11 cellular contexts compared by ENCODE assay signal in genomic region chr2:181300600-181301291, GRCh38.
DNase-seq lines count a peak whose midpoint lies in the region; ATAC-seq and TF ChIP-seq lines count a peak whose summit lies in the region.
"Had no signal": no experiment of that assay in that cellular context is flagged by ENCODE, and none has a peak within 500 bp of the region (broad histone marks: within the 10 kb centered on the region; RNA-seq: fewer than 3 reads in every experiment).

No MANE protein-coding gene starts in this region.

- no peak for TF ChIP-seq CTCF in mesothelial cell of epicardium (IDR thresholded peaks at IDR 0.05; ENCODE audit: unreplicated experiment)

- H3K4me3 Mint-ChIP-seq in T-helper 2 cell treated with Interferon-gamma antibody and Interleukin-4, amounts not matched to agents 5 μg/mL and 100 μg/mL, for 36 hours: peak overlapping the region; percentile 77
- no peak overlapping the region for H3K4me3 Mint-ChIP-seq in mesothelial cell of epicardium

- no peak for TF ChIP-seq POLR2A in erythroblast (IDR thresholded peaks at IDR 0.05; ENCODE audit: low read length)

- H3K27ac Mint-ChIP-seq in T-helper 2 cell treated with Interferon-gamma antibody and Interleukin-4, amounts not matched to agents 5 μg/mL and 100 μg/mL, for 36 hours: peak overlapping the region; percentile 91
- no peak overlapping the region for H3K27ac Mint-ChIP-seq in mesothelial cell of epicardium

- H3K4me3 ChIP-seq in Jurkat, Clone E6-1 (ENCODE audit: low read length): peak overlapping the region; percentile 25
- H3K4me3 ChIP-seq: PC-9 had no signal

- DNase-seq in CD1c-positive myeloid dendritic cell (ENCODE audit: extremely low spot score): peak; percentile 35
- peak; percentile 97 for DNase-seq in Jurkat, Clone E6-1 (ENCODE audit: low read depth, low spot score)
- DNase-seq in T-helper 2 cell treated with Interferon-gamma antibody and Interleukin-4, amounts not matched to agents 5 μg/mL and 100 μg/mL, for 36 hours (ENCODE audit: low spot score): peak; percentile 43
- DNase-seq in erythroblast (lab: John Stamatoyannopoulos, UW): peak; percentile 38 to 54
- no peak for DNase-seq in inferior parietal cortex (ENCODE audit: extremely low spot score)
- no peak for DNase-seq in mesothelial cell of epicardium (ENCODE audit: low spot score in 2 of 2, unreplicated experiment in 2 of 2)
- DNase-seq: GOT3; PC-9; stimulated activated CD4-positive, alpha-beta T cell treated with anti-CD3 and anti-CD28 coated beads, Interleukin-2, amount 100 ng/mL, for 24 hours had no signal

- peaks cover 41% of the 10 kb centered on the region for H3K9me3 Mint-ChIP-seq in T-helper 2 cell treated with Interferon-gamma antibody and Interleukin-4, amounts not matched to agents 5 μg/mL and 100 μg/mL, for 36 hours
- H3K9me3 Mint-ChIP-seq in mesothelial cell of epicardium: peaks cover 31% of the 10 kb centered on the region

- no peaks in the 10 kb centered on the region for H3K27me3 Mint-ChIP-seq in T-helper 2 cell treated with Interferon-gamma antibody and Interleukin-4, amounts not matched to agents 5 μg/mL and 100 μg/mL, for 36 hours (ENCODE audit: low read depth)
- H3K27me3 Mint-ChIP-seq in mesothelial cell of epicardium (ENCODE audit: low read depth): no peaks in the 10 kb centered on the region

- H3K36me3 Mint-ChIP-seq in T-helper 2 cell treated with Interferon-gamma antibody and Interleukin-4, amounts not matched to agents 5 μg/mL and 100 μg/mL, for 36 hours (ENCODE audit: low read depth): peaks cover 44% of the 10 kb centered on the region
- no peaks in the 10 kb centered on the region for H3K36me3 Mint-ChIP-seq in mesothelial cell of epicardium

- ATAC-seq in GM21528 (IDR thresholded peaks at IDR 0.05; ENCODE audit: low FRiP score, unreplicated experiment) (no peak), GM18867 (IDR thresholded peaks at IDR 0.05; ENCODE audit: unreplicated experiment) (no peak)

- peaks cover 62% of the 10 kb centered on the region for H3K4me1 Mint-ChIP-seq in T-helper 2 cell treated with Interferon-gamma antibody and Interleukin-4, amounts not matched to agents 5 μg/mL and 100 μg/mL, for 36 hours (ENCODE audit: low read depth)
- no peaks in the 10 kb centered on the region for H3K4me1 Mint-ChIP-seq in mesothelial cell of epicardium

Comparison
In these comparisons a context has a peak if more than half of its experiments do, and no peak if none do; other contexts are left out.
1. DNase-seq: peak in CD1c-positive myeloid dendritic cell (single experiment), Jurkat, Clone E6-1 (single experiment), T-helper 2 cell treated with Interferon-gamma antibody and Interleukin-4, amounts not matched to agents 5 μg/mL and 100 μg/mL, for 36 hours (single experiment) and erythroblast (2 of 2); none in inferior parietal cortex (single experiment) and mesothelial cell of epicardium (0 of 2).